In the genomic region with DNA sequence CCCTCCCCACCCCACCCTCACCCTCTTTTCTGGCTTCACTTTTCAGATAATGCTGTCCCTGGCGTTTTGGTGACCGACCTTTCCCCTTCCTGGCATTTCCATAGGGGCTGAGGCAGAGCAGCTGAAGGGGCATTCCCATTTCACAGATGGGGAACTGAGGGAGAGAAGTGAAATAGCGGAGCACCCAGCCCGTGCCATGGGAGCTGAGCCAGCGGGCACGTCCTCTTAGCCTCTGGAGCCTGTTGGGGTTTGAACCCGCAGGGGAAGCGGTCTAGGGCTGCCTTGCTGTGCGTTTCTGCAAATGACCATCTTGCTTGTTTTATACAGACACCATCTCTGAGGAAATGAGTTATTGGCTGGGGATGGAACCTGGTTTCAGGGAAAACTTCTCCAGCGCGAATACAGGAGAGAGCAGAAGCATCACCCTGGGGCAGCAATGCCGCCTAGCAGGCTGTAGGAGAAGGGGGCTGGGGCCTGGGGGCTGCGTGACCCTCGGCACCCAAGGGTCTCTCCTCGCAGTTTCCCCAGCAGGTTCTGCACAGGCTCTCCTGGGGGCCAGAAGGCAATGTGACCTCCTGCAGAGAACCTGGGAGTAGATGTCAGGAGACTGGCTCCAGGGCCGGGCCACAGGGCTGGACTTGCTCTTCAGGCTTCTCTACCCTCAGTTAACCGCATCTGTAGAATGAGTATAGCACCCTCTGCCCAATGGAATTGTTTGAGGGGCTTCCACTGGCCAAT, we compare ENCODE assay signal across 8 cellular contexts. TPM values are rescaled to one million over a fixed set of nuclear protein-coding genes. Genes with fewer than 3 reads are reported as not detected.
DNase-seq lines count a peak whose midpoint lies in the region; ATAC-seq and TF ChIP-seq lines count a peak whose summit lies in the region.

No MANE protein-coding gene starts in this region.

- no peak for TF ChIP-seq POLR2A in breast epithelium (IDR thresholded peaks at IDR 0.05)

- H3K4me3 ChIP-seq in breast epithelium (peak overlapping the region; percentile 79 to 95 (median 81)), mesodermal cell (ENCODE audit: extremely low read depth, insufficient read depth, low read length, poor library complexity, severe bottlenecking) (peak overlapping the region; percentile 66), aorta (ENCODE audit: low read length in 2 of 2) (peak overlapping the region; percentile 89 to 97)

- peaks cover 0 to 8% of the 10 kb centered on the region in 2 donors for H3K4me1 ChIP-seq in breast epithelium
- H3K4me1 ChIP-seq in mesodermal cell (ENCODE audit: control insufficient read depth, insufficient read depth, low read length, poor library complexity, severe bottlenecking), result peaks cover 13% of the 10 kb centered on the region
- H3K4me1 ChIP-seq in aorta (ENCODE audit: control insufficient read depth in 1 of 2, insufficient read depth in 2 of 2, low read length in 2 of 2), result no peaks in the 10 kb centered on the region

- H3K9me3 Mint-ChIP-seq in IgD-negative memory B cell, result peaks cover 0 to 1% (median 0%) of the 10 kb centered on the region in 3 donors

- no peaks in the 10 kb centered on the region for H3K9me3 ChIP-seq in breast epithelium
- no peaks in the 10 kb centered on the region for H3K9me3 ChIP-seq in mesodermal cell (ENCODE audit: control insufficient read depth, low read length)
- no peaks in the 10 kb centered on the region for H3K9me3 ChIP-seq in aorta (ENCODE audit: control insufficient read depth, low read length)

- ATAC-seq in aorta (ENCODE audit: low FRiP score) (no peak), HG02610 (IDR thresholded peaks at IDR 0.05; ENCODE audit: unreplicated experiment) (no peak)

- intact Hi-C loops in breast epithelium (cut with DNase I; ENCODE audit: low total_unique reads) (no loop called here), aorta (cut with DNase I) (loop anchor here (5.0 to 10.0 kb wide), 2 partner anchors 80 to 127 kb away; no protein-coding TSS in a partner anchor)

- H3K36me3 ChIP-seq in breast epithelium, result no peaks in the 10 kb centered on the region
- no peaks in the 10 kb centered on the region for H3K36me3 ChIP-seq in mesodermal cell (ENCODE audit: control insufficient read depth, insufficient read depth, low read length)
- H3K36me3 ChIP-seq in aorta (ENCODE audit: control insufficient read depth in 1 of 2, insufficient read depth in 2 of 2, low read length in 1 of 2), result no peaks in the 10 kb centered on the region

- H3K36me3 Mint-ChIP-seq in IgD-negative memory B cell, result peaks cover 2% of the 10 kb centered on the region

- peaks cover 15 to 30% (median 24%) of the 10 kb centered on the region in 3 donors for H3K4me1 Mint-ChIP-seq in IgD-negative memory B cell

- H3K4me3 Mint-ChIP-seq in IgD-negative memory B cell, result peak overlapping the region; percentile 87 to 97 (median 90)

- H3K27ac ChIP-seq in C4-2B, result peak overlapping the region; percentile 77
- H3K27ac ChIP-seq in breast epithelium, result peak overlapping the region; percentile 82 to 83
- H3K27ac ChIP-seq in mesodermal cell (ENCODE audit: low read depth, low read length, severe bottlenecking), result no peak overlapping the region
- no peak overlapping the region for H3K27ac ChIP-seq in aorta (ENCODE audit: low read depth in 1 of 2, low read length in 2 of 2)

- H3K27me3 ChIP-seq in breast epithelium (no peaks in the 10 kb centered on the region), aorta (ENCODE audit: control insufficient read depth in 1 of 2, insufficient read depth in 2 of 2, low read length in 1 of 2) (no peaks in the 10 kb centered on the region)

- DNase-seq in breast epithelium (ENCODE audit: low spot score in 2 of 2) (no peak), aorta (peak in 1 of 2 donors; percentile 64), SIG-M5 treated with dmso at 0.1 percent for 504 hours (lab: John Stamatoyannopoulos, UW; ENCODE audit: unreplicated experiment) (no peak), NCI-H748 (lab: John Stamatoyannopoulos, UW; ENCODE audit: unreplicated experiment) (no peak)

- H3K27me3 Mint-ChIP-seq in IgD-negative memory B cell, result peaks cover 2% of the 10 kb centered on the region

- TF ChIP-seq CTCF in C4-2B (conservative IDR thresholded peaks at IDR 0.05) (no peak), breast epithelium (IDR thresholded peaks at IDR 0.05) (no peak)

- H3K27ac Mint-ChIP-seq in IgD-negative memory B cell, result peak overlapping the region in 1 of 3 donors; percentile 39

- WGBS in mesodermal cell (ENCODE audit: insufficient coverage in 2 of 2), 2 experiments, result 63 to 65% methylated on average over 14 to 16 of the region's 17 CpGs
- WGBS in aorta, 2 donors, result 41 to 43% methylated on average over 17 of the region's 17 CpGs

RNA-seq across cellular contexts. Expression of a gene that starts 1.5 kb away (rescaled TPM):
- polyA plus RNA-seq in IgD-negative memory B cell, result 8.1 TPM
- total RNA-seq in breast epithelium, result 10 to 100 TPM; 14.6 to 15.7 (median 14.7) TPM
- 8.6 TPM for polyA plus RNA-seq in mesodermal cell (2013, experiment 1 of 2)
- 6.9 TPM for polyA plus RNA-seq in mesodermal cell (2013, experiment 2 of 2)
- total RNA-seq in aorta, result 10 to 100 TPM; 14.3 to 20.1 TPM
- 1 to 10 TPM; 2.0 to 2.8 TPM for polyA plus RNA-seq in aorta

Comparison
In these comparisons a context has a peak if more than half of its experiments do, and no peak if none do; other contexts are left out.
1. H3K27ac ChIP-seq: peak in C4-2B (single experiment) and breast epithelium (2 of 2); none in mesodermal cell (single experiment) and aorta (0 of 2).
2. Peak in every context shown above with its lines, with median percentiles within 50 percentile points of each other: H3K4me3 ChIP-seq.